Comparison of ENCODE assay signal across 9 cellular contexts in the genomic region with DNA sequence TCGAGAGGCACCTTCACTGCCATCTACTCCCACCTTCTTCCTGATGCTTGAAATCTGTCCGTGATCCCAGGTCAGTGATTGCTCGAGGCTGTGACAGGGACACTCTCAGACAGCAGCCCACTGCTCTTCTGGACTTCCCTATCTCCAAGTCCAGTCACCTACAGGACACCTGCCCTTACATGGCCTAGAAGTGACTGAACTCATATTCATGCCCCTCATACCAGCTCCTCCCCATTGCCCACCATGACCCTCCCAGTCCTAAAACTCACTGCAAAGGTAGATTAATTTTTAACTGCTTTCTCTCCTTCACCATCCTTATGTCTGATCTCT. TPM values are rescaled to one million over a fixed set of nuclear protein-coding genes. Genes with fewer than 3 reads are reported as not detected.
DNase-seq lines count a peak whose midpoint lies in the region; ATAC-seq and TF ChIP-seq lines count a peak whose summit lies in the region.
"Had no signal": no experiment of that assay in that cellular context is flagged by ENCODE, and none has a peak within 500 bp of the region (broad histone marks: within the 10 kb centered on the region; RNA-seq: fewer than 3 reads in every experiment).

No MANE protein-coding gene starts in this region.

- no peak for DNase-seq in CD4-positive, alpha-beta T cell
- DNase-seq in natural killer cell, result no peak
- DNase-seq in NK-92 treated with Interleukin-12 subunit alpha and Interleukin-12 subunit beta, amount 100 ng/mL, for 24 hours (lab: John Stamatoyannopoulos, UW), result no peak
- DNase-seq: GOT3, NCI-H1436 had no signal

- no peaks in the 10 kb centered on the region for H3K9me3 Mint-ChIP-seq in CD4-positive, alpha-beta T cell
- H3K9me3 Mint-ChIP-seq in activated naive CD8-positive, alpha-beta T cell (ENCODE audit: low read depth), result no peaks in the 10 kb centered on the region
- H3K9me3 Mint-ChIP-seq in natural killer cell, result no peaks in the 10 kb centered on the region

- no peaks in the 10 kb centered on the region for H3K27me3 ChIP-seq in CD4-positive, alpha-beta T cell (ENCODE audit: control insufficient read depth, insufficient read depth, low read length)

- TF ChIP-seq CTCF in CD4-positive, alpha-beta T cell (IDR thresholded peaks at IDR 0.05), result no peak
- TF ChIP-seq CTCF in natural killer cell (IDR thresholded peaks at IDR 0.05), result peak; percentile 10

- POLR2A ChIA-PET in CD4-positive, alpha-beta T cell (lab: Charles Lee), result interaction anchor here (1.0 to 8.0 kb wide), 6 partner anchors 11 to 128 kb away, joined by 3 to 96 read pairs (median 4); a partner anchor contains a TSS

- peaks cover 94% of the 10 kb centered on the region for H3K4me1 Mint-ChIP-seq in CD4-positive, alpha-beta T cell (ENCODE audit: low read depth)
- peaks cover 81% of the 10 kb centered on the region for H3K4me1 Mint-ChIP-seq in activated naive CD8-positive, alpha-beta T cell (ENCODE audit: low read depth)
- H3K4me1 Mint-ChIP-seq in natural killer cell, result peaks cover 51 to 77% of the 10 kb centered on the region in 2 donors

- peak overlapping the region; percentile 87 for H3K27ac Mint-ChIP-seq in CD4-positive, alpha-beta T cell
- peak overlapping the region; percentile 95 for H3K27ac Mint-ChIP-seq in activated naive CD8-positive, alpha-beta T cell
- H3K27ac Mint-ChIP-seq in natural killer cell, result peak overlapping the region; percentile 5 to 72

- H3K9me3 ChIP-seq in CD4-positive, alpha-beta T cell (ENCODE audit: control insufficient read depth, low read length), result no peaks in the 10 kb centered on the region

- intact Hi-C loops in CD4-positive, alpha-beta T cell (cut with DNase I, micrococcal nuclease), result loop anchor here in 1 of 2 experiments (5.0 kb wide), 1 partner anchor 1788 kb away; no protein-coding TSS in a partner anchor
- intact Hi-C loops in natural killer cell (cut with micrococcal nuclease), result loop anchor here (5.0 kb wide), 1 partner anchor 62 kb away; no protein-coding TSS in a partner anchor

- no peaks in the 10 kb centered on the region for H3K27me3 Mint-ChIP-seq in CD4-positive, alpha-beta T cell
- H3K27me3 Mint-ChIP-seq in activated naive CD8-positive, alpha-beta T cell, result no peaks in the 10 kb centered on the region
- H3K27me3 Mint-ChIP-seq in natural killer cell (ENCODE audit: low read depth in 2 of 2), result no peaks in the 10 kb centered on the region

- H3K4me3 Mint-ChIP-seq in CD4-positive, alpha-beta T cell, result peak overlapping the region; percentile 96
- H3K4me3 Mint-ChIP-seq in activated naive CD8-positive, alpha-beta T cell, result peak overlapping the region; percentile 56
- H3K4me3 Mint-ChIP-seq in natural killer cell, result peak overlapping the region; percentile 10

- no peak for ATAC-seq in CD4-positive, alpha-beta T cell (ENCODE audit: poor library complexity)
- no peak for ATAC-seq in natural killer cell
- no peak for ATAC-seq in HG02798 (IDR thresholded peaks at IDR 0.05; ENCODE audit: poor library complexity, unreplicated experiment)
- ATAC-seq in esophagus mucosa, result no peak

- no peaks in the 10 kb centered on the region for H3K36me3 Mint-ChIP-seq in CD4-positive, alpha-beta T cell (ENCODE audit: low read depth)
- H3K36me3 Mint-ChIP-seq in activated naive CD8-positive, alpha-beta T cell, result no peaks in the 10 kb centered on the region
- H3K36me3 Mint-ChIP-seq in natural killer cell, result no peaks in the 10 kb centered on the region

- peak overlapping the region; percentile 75 for H3K27ac ChIP-seq in CD4-positive, alpha-beta T cell (ENCODE audit: low read depth, low read length)

- CTCF ChIA-PET in CD4-positive, alpha-beta T cell (lab: Charles Lee), result interaction anchor here (0.9 to 2.3 kb wide), 3 partner anchors 19 to 105 kb away, joined by 3 to 8 read pairs (median 5); no protein-coding TSS in a partner anchor

RNA-seq across cellular contexts. Expression of a gene that starts 7.5 kb away (rescaled TPM):
- 1 to 10 TPM; 1.9 to 2.8 TPM for total RNA-seq in CD4-positive, alpha-beta T cell
- total RNA-seq in natural killer cell (1 to 10 TPM in 1 of 3 donors, under 1 TPM in 2; 0.59 to 1.5 (median 0.64) TPM), esophagus mucosa (not detected)

RNA-seq across cellular contexts. Expression of a gene that starts 40.6 kb away (rescaled TPM):
- 10 to 100 TPM; 72.6 to 75.9 TPM for total RNA-seq in CD4-positive, alpha-beta T cell
- 10 to 100 TPM; 15.5 to 30.2 (median 27.3) TPM for total RNA-seq in natural killer cell
- 65.5 TPM for total RNA-seq in esophagus mucosa

RNA-seq across cellular contexts. Expression of a gene that starts 47.1 kb away (rescaled TPM):
- not detected for total RNA-seq in CD4-positive, alpha-beta T cell
- total RNA-seq in natural killer cell (not detected), esophagus mucosa (not detected)
- total RNA-seq: frontal cortex had no signal

RNA-seq across cellular contexts. Expression of a gene that starts 51.5 kb away (rescaled TPM):
- total RNA-seq in CD4-positive, alpha-beta T cell, result not detected
- total RNA-seq in natural killer cell (not detected), esophagus mucosa (not detected)
- total RNA-seq: frontal cortex had no signal

Comparison
In these comparisons a context has a peak if more than half of its experiments do, and no peak if none do; other contexts are left out.
1. H3K27ac Mint-ChIP-seq: peak in every context shown above with its lines; median percentile 95 in activated naive CD8-positive, alpha-beta T cell; 87 in CD4-positive, alpha-beta T cell; 38 in natural killer cell.
2. H3K4me3 Mint-ChIP-seq: peak in every context shown above with its lines; median percentile 96 in CD4-positive, alpha-beta T cell; 56 in activated naive CD8-positive, alpha-beta T cell; 10 in natural killer cell.